In genomic region chr9:131339212-131339611, GRCh38 we compare ENCODE assay signal across 1 cellular context. TPM values are rescaled to one million over a fixed set of nuclear protein-coding genes. Genes with fewer than 3 reads are reported as not detected.
"Had no signal": no experiment of that assay in that cellular context is flagged by ENCODE, and none has a peak within 500 bp of the region (broad histone marks: within the 10 kb centered on the region; RNA-seq: fewer than 3 reads in every experiment).

No MANE protein-coding gene starts in this region.

RNA-seq across cellular contexts. Expression of gene PLPP7, which starts 49.7 kb away (rescaled TPM):
- total RNA-seq: foreskin keratinocyte had no signal
- polyA plus RNA-seq: foreskin keratinocyte had no signal
